ENCODE assay signal across 15 cellular contexts in the genomic region with DNA sequence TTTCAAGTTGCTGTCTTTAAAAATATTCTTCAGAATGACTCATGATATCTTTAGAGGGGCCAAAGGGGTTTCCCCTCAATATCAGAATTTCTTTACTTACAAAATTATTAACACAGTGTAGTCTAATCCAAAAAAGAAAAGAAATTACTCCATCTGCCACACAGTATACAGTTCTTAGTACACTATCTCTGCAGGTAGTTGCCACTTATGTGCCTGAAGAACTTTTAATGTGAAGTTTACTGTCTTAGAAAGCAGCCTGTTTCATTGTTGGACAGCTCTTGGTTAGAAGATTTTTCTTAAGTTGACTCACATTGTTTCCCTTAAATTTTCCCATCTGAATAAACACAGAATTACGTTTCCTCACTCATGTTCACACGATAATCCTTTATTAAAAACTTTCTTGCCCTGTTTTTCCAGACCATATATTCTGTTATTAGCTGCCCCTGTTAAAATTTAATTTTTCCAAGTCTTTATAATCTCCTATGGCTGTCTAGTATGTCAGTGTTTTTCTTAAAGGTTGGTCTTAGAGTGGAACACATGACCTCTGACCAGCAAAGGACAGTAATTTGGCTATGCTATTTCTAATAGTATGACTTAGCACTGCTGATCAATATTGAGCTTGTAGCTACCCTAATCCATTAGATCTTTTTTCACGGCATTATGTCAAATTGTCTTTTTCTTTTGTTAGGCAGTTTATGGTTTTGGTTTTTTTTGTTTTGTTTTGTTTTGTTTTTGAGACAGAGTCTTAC.
DNase-seq lines count a peak whose midpoint lies in the region; ATAC-seq and TF ChIP-seq lines count a peak whose summit lies in the region.
"Had no signal": no experiment of that assay in that cellular context is flagged by ENCODE, and none has a peak within 500 bp of the region (broad histone marks: within the 10 kb centered on the region; RNA-seq: fewer than 3 reads in every experiment).

No MANE protein-coding gene starts in this region.

- no peak for TF ChIP-seq CTCF in GM12865 (IDR thresholded peaks at IDR 0.05; ENCODE audit: insufficient read depth, low read depth, low read length, missing control alignments)

- no peak overlapping the region for H3K4me3 ChIP-seq in GM12865 (ENCODE audit: low read depth, low read length)
- H3K4me3 ChIP-seq: MG63, sigmoid colon, upper lobe of right lung had no signal

- peak; percentile 59 for DNase-seq in GM12865 (ENCODE audit: low read depth)
- DNase-seq in NCI-H2107 (lab: John Stamatoyannopoulos, UW): no peak
- DNase-seq in DMS79 (lab: John Stamatoyannopoulos, UW): no peak
- no peak for DNase-seq in effector CD8-positive, alpha-beta T cell (lab: John Stamatoyannopoulos, UW)
- DNase-seq: DMS153; effector memory CD4-positive, alpha-beta T cell; MG63; sigmoid colon; T-helper 9 cell; upper lobe of right lung had no signal

- peak; percentile 67 for ATAC-seq in GM19043 (IDR thresholded peaks at IDR 0.05; ENCODE audit: low read depth, unreplicated experiment)
- peak; percentile 88 for ATAC-seq in HG02759 (IDR thresholded peaks at IDR 0.05; ENCODE audit: unreplicated experiment)
- peak; percentile 59 for ATAC-seq in HG03520 (IDR thresholded peaks at IDR 0.05; ENCODE audit: unreplicated experiment)
- ATAC-seq in GM21381 (IDR thresholded peaks at IDR 0.05; ENCODE audit: unreplicated experiment): no peak
- ATAC-seq: left lobe of liver, upper lobe of right lung had no signal
